Comparison of ENCODE assay signal across 29 cellular contexts in the genomic region with DNA sequence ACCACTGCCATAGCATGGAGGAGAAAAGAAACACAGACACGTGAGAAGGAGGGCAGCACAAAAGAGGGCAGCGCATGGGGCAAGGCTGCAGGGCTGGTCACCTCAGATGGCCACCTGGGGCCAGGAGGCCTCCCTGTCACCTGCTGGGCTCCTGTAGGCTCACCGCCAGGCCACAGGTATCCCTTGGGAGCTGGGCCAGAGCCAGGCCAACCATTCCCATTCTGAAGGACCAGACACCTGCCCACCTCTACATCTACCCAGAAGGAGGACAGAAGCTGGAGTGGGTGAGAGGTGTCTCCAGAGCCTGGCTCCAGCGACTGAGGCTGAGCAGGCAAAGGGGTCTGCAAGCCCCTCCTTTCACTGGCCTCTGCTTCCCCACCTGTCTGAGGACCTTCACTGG.
"Had no signal": no experiment of that assay in that cellular context is flagged by ENCODE, and none has a peak within 500 bp of the region (broad histone marks: within the 10 kb centered on the region; RNA-seq: fewer than 3 reads in every experiment).

No MANE protein-coding gene starts in this region.

- H3K9me3 Mint-ChIP-seq: activated CD4-positive, alpha-beta memory T cell treated with anti-CD3 and anti-CD28 coated beads, Interleukin-2, amount 10 ng/mL, durations not matched to agents 7 days and 5 days; activated T-helper 2 cell treated with anti-CD3 and anti-CD28 coated beads, Interferon-gamma antibody, Interleukin-2, Interleukin-4, amounts not matched to agents 10 μg/mL and 5 μg/mL and 100 μg/mL, durations not matched to agents 14 hours and 24 hours and 36 hours had no signal

- H3K27me3 ChIP-seq: SJCRH30 had no signal

- H3K9ac ChIP-seq: SK-N-SH had no signal

- DNase-seq: activated CD4-positive, alpha-beta memory T cell treated with anti-CD3 and anti-CD28 coated beads, Interleukin-2, amount 10 ng/mL, durations not matched to agents 7 days and 5 days; activated CD4-positive, alpha-beta T cell treated with anti-CD3 and anti-CD28 coated beads for 36 hours; activated CD4-positive, alpha-beta T cell treated with anti-CD3 and anti-CD28 coated beads, Interleukin-2, amount 50 U/mL, for 1 hour; activated naive CD4-positive, alpha-beta T cell treated with anti-CD3 and anti-CD28 coated beads, Interleukin-2, amount 50 U/mL, for 16 hours; activated naive CD8-positive, alpha-beta T cell treated with anti-CD3 and anti-CD28 coated beads, Interleukin-2, amount 10 ng/mL, durations not matched to agents 7 days and 5 days; activated T-cell treated with anti-CD3 and anti-CD28 coated beads for 4 hours; activated T-cell treated with anti-CD3 and anti-CD28 coated beads, Interleukin-2, amount 50 U/mL, for 72 hours; anterior cingulate cortex; Karpas-422; MM.1S; NCI-H1105; NCI-H1436; NCI-H1930; NCI-H2171; NCI-H2227 treated with DMSO at 0.1 percent for 48 hours; NCI-H526; NCI-H774; NK-92 treated with Interleukin-12 subunit alpha and Interleukin-12 subunit beta, amount 100 ng/mL, for 24 hours; OCI-M1; Right ventricle myocardium superior; RPMI8226; SJCRH30; SK-N-SH; T-helper 1 cell had no signal

- H3K4me2 ChIP-seq: SK-N-SH had no signal

- ATAC-seq: activated CD4-positive, alpha-beta T cell treated with anti-CD3 and anti-CD28 coated beads for 36 hours; activated T-cell treated with anti-CD3 and anti-CD28 coated beads, Interleukin-2, amount 50 U/mL, for 72 hours; K562; Panc1 had no signal

- H3K27ac ChIP-seq: adrenal gland, SJCRH30, VCaP had no signal

- H3K36me3 Mint-ChIP-seq: activated naive CD8-positive, alpha-beta T cell treated with anti-CD3 and anti-CD28 coated beads, Interleukin-2, amount 10 ng/mL, durations not matched to agents 7 days and 5 days had no signal

- H3K27ac Mint-ChIP-seq: activated CD4-positive, alpha-beta memory T cell treated with anti-CD3 and anti-CD28 coated beads, Interleukin-2, amount 10 ng/mL, durations not matched to agents 7 days and 5 days; activated CD4-positive, alpha-beta T cell treated with anti-CD3 and anti-CD28 coated beads for 36 hours; activated naive CD8-positive, alpha-beta T cell treated with anti-CD3 and anti-CD28 coated beads, Interleukin-2, amount 10 ng/mL, durations not matched to agents 7 days and 5 days; activated T-cell treated with anti-CD3 and anti-CD28 coated beads, Interleukin-2, amount 50 U/mL, for 72 hours; activated T-helper 2 cell treated with anti-CD3 and anti-CD28 coated beads, Interferon-gamma antibody, Interleukin-2, Interleukin-4, amounts not matched to agents 10 μg/mL and 5 μg/mL and 100 μg/mL, durations not matched to agents 14 hours and 24 hours and 36 hours had no signal

- H3K9me3 ChIP-seq: adrenal gland, SJCRH30, SK-N-SH had no signal

- H3K4me1 ChIP-seq: adrenal gland, SJCRH30 had no signal

- H3K4me3 Mint-ChIP-seq: activated CD4-positive, alpha-beta memory T cell treated with anti-CD3 and anti-CD28 coated beads, Interleukin-2, amount 10 ng/mL, durations not matched to agents 7 days and 5 days; activated CD4-positive, alpha-beta T cell treated with anti-CD3 and anti-CD28 coated beads for 36 hours; activated naive CD8-positive, alpha-beta T cell treated with anti-CD3 and anti-CD28 coated beads, Interleukin-2, amount 10 ng/mL, durations not matched to agents 7 days and 5 days; activated T-cell treated with anti-CD3 and anti-CD28 coated beads, Interleukin-2, amount 50 U/mL, for 72 hours had no signal
